In the genomic region with DNA sequence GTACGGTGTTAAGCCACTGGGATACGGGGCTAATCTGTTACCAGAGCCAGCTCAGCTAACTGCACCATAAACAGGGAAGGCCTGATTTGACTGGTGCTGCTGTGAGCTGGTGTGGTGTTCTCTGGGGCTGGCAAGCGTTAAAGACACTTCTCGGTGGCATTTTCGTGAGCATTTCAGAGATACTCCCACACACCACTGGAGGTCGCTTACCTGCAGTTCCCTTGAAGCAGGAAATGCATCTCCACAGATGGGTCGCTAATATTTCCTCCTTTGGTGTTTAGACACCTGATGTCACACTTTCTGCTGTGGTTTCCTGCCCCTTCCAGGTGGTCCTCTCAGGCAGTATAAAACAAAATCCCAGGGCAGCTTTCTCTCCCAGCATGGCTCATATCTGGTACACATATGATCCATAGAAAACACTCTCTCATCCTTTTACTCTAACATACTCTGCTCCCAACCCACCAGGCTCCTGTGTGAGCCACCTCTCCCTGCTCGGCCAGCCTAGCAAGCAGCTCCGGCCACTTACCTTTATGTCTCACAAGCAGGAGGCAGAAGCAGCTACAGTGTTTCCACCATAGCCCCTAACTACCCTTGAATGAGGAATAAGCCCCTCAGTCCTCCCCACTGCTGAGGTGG, we compare ENCODE assay signal across 8 cellular contexts.
DNase-seq lines count a peak whose midpoint lies in the region; ATAC-seq, FAIRE-seq and TF ChIP-seq lines count a peak whose summit lies in the region.

No MANE protein-coding gene starts in this region.

- POLR2A ChIA-PET in CD8-positive, alpha-beta memory T cell (lab: Charles Lee), result no interaction called here

- H3K36me3 ChIP-seq in CD8-positive, alpha-beta memory T cell (ENCODE audit: insufficient read depth, low read length), result no peaks in the 10 kb centered on the region
- H3K36me3 ChIP-seq in colonic mucosa, result no peaks in the 10 kb centered on the region

- H3K27ac Mint-ChIP-seq in activated naive CD8-positive, alpha-beta T cell treated with anti-CD3 and anti-CD28 coated beads, Interleukin-2, amount 50 U/mL, for 24 hours, result no peak overlapping the region
- no peak overlapping the region for H3K27ac Mint-ChIP-seq in CD8-positive, alpha-beta memory T cell

- no peak overlapping the region for H3K9ac ChIP-seq in colonic mucosa (ENCODE audit: low read depth in 2 of 2, low read length in 2 of 2)

- TF ChIP-seq CTCF in GM12874 (IDR thresholded peaks at IDR 0.05; ENCODE audit: insufficient read depth, low read depth, low read length) (peak; percentile 70), colonic mucosa (IDR thresholded peaks at IDR 0.05) (no peak)

- H3K27me3 ChIP-seq in CD8-positive, alpha-beta memory T cell (ENCODE audit: insufficient read depth, low read length, poor library complexity, severe bottlenecking), result no peaks in the 10 kb centered on the region
- H3K27me3 ChIP-seq in colonic mucosa, result no peaks in the 10 kb centered on the region

- no peak for FAIRE-seq in RCC 7860 (lab: Jason Lieb, UNC)

- no peak overlapping the region for H3K4me3 ChIP-seq in CD8-positive, alpha-beta memory T cell (ENCODE audit: low read length)
- no peak overlapping the region for H3K4me3 ChIP-seq in colonic mucosa

- no peaks in the 10 kb centered on the region for H3K9me3 ChIP-seq in CD8-positive, alpha-beta memory T cell (ENCODE audit: low read length)
- H3K9me3 ChIP-seq in colonic mucosa, result no peaks in the 10 kb centered on the region

- no peaks in the 10 kb centered on the region for H3K4me1 ChIP-seq in CD8-positive, alpha-beta memory T cell (ENCODE audit: insufficient read depth, low read length)
- H3K4me1 ChIP-seq in colonic mucosa, result no peaks in the 10 kb centered on the region

- no peak overlapping the region for H3K4me3 Mint-ChIP-seq in activated naive CD8-positive, alpha-beta T cell treated with anti-CD3 and anti-CD28 coated beads, Interleukin-2, amount 50 U/mL, for 24 hours
- no peak overlapping the region for H3K4me3 Mint-ChIP-seq in CD8-positive, alpha-beta memory T cell

- H3K4me1 Mint-ChIP-seq in activated naive CD8-positive, alpha-beta T cell treated with anti-CD3 and anti-CD28 coated beads, Interleukin-2, amount 50 U/mL, for 24 hours, result peaks cover 7% of the 10 kb centered on the region
- no peaks in the 10 kb centered on the region for H3K4me1 Mint-ChIP-seq in CD8-positive, alpha-beta memory T cell

- CTCF ChIA-PET in CD8-positive, alpha-beta memory T cell (lab: Charles Lee), result no interaction called here

- peaks cover 6% of the 10 kb centered on the region for H3K9me3 Mint-ChIP-seq in activated naive CD8-positive, alpha-beta T cell treated with anti-CD3 and anti-CD28 coated beads, Interleukin-2, amount 50 U/mL, for 24 hours
- peaks cover 0 to 6% (median 1%) of the 10 kb centered on the region in 5 donors for H3K9me3 Mint-ChIP-seq in CD8-positive, alpha-beta memory T cell

- no peaks in the 10 kb centered on the region for H3K36me3 Mint-ChIP-seq in activated naive CD8-positive, alpha-beta T cell treated with anti-CD3 and anti-CD28 coated beads, Interleukin-2, amount 50 U/mL, for 24 hours (ENCODE audit: low read depth)
- H3K36me3 Mint-ChIP-seq in CD8-positive, alpha-beta memory T cell, result no peaks in the 10 kb centered on the region

- no peak for DNase-seq in activated naive CD8-positive, alpha-beta T cell treated with anti-CD3 and anti-CD28 coated beads, Interleukin-2, amount 50 U/mL, for 24 hours
- DNase-seq in NCI-H187 treated with DMSO at 0.1 percent for 48 hours (lab: John Stamatoyannopoulos, UW) (no peak), RCC 7860 (ENCODE audit: low spot score) (no peak), colonic mucosa (no peak)
- no peak for DNase-seq in CD8-positive, alpha-beta memory T cell

- no peak overlapping the region for H3K27ac ChIP-seq in CD8-positive, alpha-beta memory T cell (ENCODE audit: low read depth, low read length)
- no peak overlapping the region for H3K27ac ChIP-seq in colonic mucosa

- intact Hi-C loops in colonic mucosa (cut with DNase I), result no loop called here

- peaks cover 18% of the 10 kb centered on the region for H3K27me3 Mint-ChIP-seq in activated naive CD8-positive, alpha-beta T cell treated with anti-CD3 and anti-CD28 coated beads, Interleukin-2, amount 50 U/mL, for 24 hours
- H3K27me3 Mint-ChIP-seq in CD8-positive, alpha-beta memory T cell, result peaks cover 10 to 25% of the 10 kb centered on the region in 2 donors

- ATAC-seq in GM19468 (IDR thresholded peaks at IDR 0.05; ENCODE audit: extremely low read depth, unreplicated experiment) (peak; percentile 63), HG03432 (IDR thresholded peaks at IDR 0.05; ENCODE audit: unreplicated experiment) (peak; percentile 100)
- ATAC-seq in activated naive CD8-positive, alpha-beta T cell treated with anti-CD3 and anti-CD28 coated beads, Interleukin-2, amount 50 U/mL, for 24 hours, result peak; percentile 57
